ENCODE assay signal across 21 cellular contexts in the genomic region with DNA sequence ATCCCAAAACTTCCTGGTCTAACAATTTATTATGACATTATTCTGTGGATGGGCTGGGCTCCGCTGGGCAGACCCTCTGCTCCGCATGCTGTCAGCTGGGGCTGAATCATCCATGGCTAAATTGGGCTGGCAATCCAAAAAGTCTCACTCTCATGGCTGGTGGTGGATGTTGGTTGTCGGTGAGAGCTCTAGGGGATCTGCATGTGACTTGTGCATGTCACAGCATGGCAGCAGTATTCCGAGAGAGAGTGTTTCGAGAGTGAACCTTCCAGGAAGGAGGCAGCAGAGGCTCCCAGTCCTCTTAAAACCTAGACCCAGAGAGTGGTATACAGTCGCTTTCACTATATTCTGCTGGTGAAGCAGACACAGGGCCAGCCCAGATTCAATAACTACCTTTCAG. TPM values are rescaled to one million over a fixed set of nuclear protein-coding genes. Genes with fewer than 3 reads are reported as not detected.
DNase-seq lines count a peak whose midpoint lies in the region; ATAC-seq and TF ChIP-seq lines count a peak whose summit lies in the region.
"Had no signal": no experiment of that assay in that cellular context is flagged by ENCODE, and none has a peak within 500 bp of the region (broad histone marks: within the 10 kb centered on the region; RNA-seq: fewer than 3 reads in every experiment).

No MANE protein-coding gene starts in this region.

- peak overlapping the region; percentile 38 for H3K4me3 Mint-ChIP-seq in mesothelial cell of epicardium

- H3K27ac Mint-ChIP-seq in mesothelial cell of epicardium, result peak overlapping the region; percentile 76

- WGBS in esophagus squamous epithelium, 2 donors, result 52 to 68% methylated on average over 6 of the region's 6 CpGs
- WGBS in tibial nerve, 2 donors, result 65 to 68% methylated on average over 6 of the region's 6 CpGs

- DNase-seq in Right ventricle myocardium superior, result no peak
- DNase-seq in cardiac septum (ENCODE audit: low spot score), result no peak
- no peak for DNase-seq in esophagus squamous epithelium (lab: John Stamatoyannopoulos, UW)
- no peak for DNase-seq in mesothelial cell of epicardium (ENCODE audit: low spot score in 2 of 2, unreplicated experiment in 2 of 2)
- DNase-seq in tibial nerve (ENCODE audit: low spot score in 2 of 2), result no peak
- DNase-seq in HUDEP-2 (lab: John Stamatoyannopoulos, UW; ENCODE audit: unreplicated experiment in 76 of 76), result no peak
- DNase-seq in posterior vena cava (ENCODE audit: low spot score), result no peak
- DNase-seq: Caco-2, DMS79, HCEC 1CT, NCI-H146, NCI-H2227 treated with DMSO at 0.1 percent for 48 hours, NCI-H526, RPMI8226 had no signal

- H3K4me1 Mint-ChIP-seq in mesothelial cell of epicardium, result peaks cover 70% of the 10 kb centered on the region

- TF ChIP-seq CTCF in esophagus squamous epithelium (IDR thresholded peaks at IDR 0.05), result no peak
- no peak for TF ChIP-seq CTCF in mesothelial cell of epicardium (IDR thresholded peaks at IDR 0.05; ENCODE audit: unreplicated experiment)
- no peak for TF ChIP-seq CTCF in tibial nerve (IDR thresholded peaks at IDR 0.05)

- H3K9me3 Mint-ChIP-seq in mesothelial cell of epicardium, result peaks cover 4% of the 10 kb centered on the region

- TF ChIP-seq EP300 in tibial nerve (IDR thresholded peaks at IDR 0.05), result no peak

- H3K27me3 ChIP-seq in esophagus squamous epithelium (no peaks in the 10 kb centered on the region), tibial nerve (no peaks in the 10 kb centered on the region)

- ATAC-seq in Right ventricle myocardium superior (ENCODE audit: poor library complexity) (peak; percentile 57), GM19455 (IDR thresholded peaks at IDR 0.05; ENCODE audit: unreplicated experiment) (no peak)
- ATAC-seq: GM12878 had no signal

- H3K27me3 Mint-ChIP-seq in mesothelial cell of epicardium (ENCODE audit: low read depth), result no peaks in the 10 kb centered on the region

- H3K9me3 ChIP-seq in esophagus squamous epithelium, result no peaks in the 10 kb centered on the region
- H3K9me3 ChIP-seq in tibial nerve, result no peaks in the 10 kb centered on the region
- H3K9me3 ChIP-seq: Caco-2 had no signal

- TF ChIP-seq POLR2A in esophagus squamous epithelium (IDR thresholded peaks at IDR 0.05) (no peak), tibial nerve (IDR thresholded peaks at IDR 0.05) (no peak)

- peaks cover 0 to 47% (median 3%) of the 10 kb centered on the region in 3 donors for H3K4me1 ChIP-seq in esophagus squamous epithelium
- H3K4me1 ChIP-seq in tibial nerve, result peaks cover 0 to 51% (median 4%) of the 10 kb centered on the region in 4 donors

- intact Hi-C loops in Right ventricle myocardium superior (cut with DNase I), result no loop called here
- intact Hi-C loops in cardiac septum (cut with DNase I), result no loop called here
- intact Hi-C loops in esophagus squamous epithelium (cut with DNase I), result no loop called here
- intact Hi-C loops in posterior vena cava (cut with DNase I), result loop anchor here in 1 of 2 donors (10.0 kb wide), 1 partner anchor 283 kb away; no protein-coding TSS in a partner anchor

- H3K4me3 ChIP-seq in esophagus squamous epithelium (no peak overlapping the region), tibial nerve (peak overlapping the region in 1 of 4 donors; percentile 7)
- H3K4me3 ChIP-seq: GM12878 had no signal

- peaks cover 21% of the 10 kb centered on the region for H3K36me3 Mint-ChIP-seq in mesothelial cell of epicardium

- H3K27ac ChIP-seq in esophagus squamous epithelium, result peak overlapping the region in 3 of 4 donors; percentile 15 to 59 (median 53)
- H3K27ac ChIP-seq in tibial nerve, result peak overlapping the region; percentile 12 to 59 (median 36)
- H3K27ac ChIP-seq: 22Rv1, C4-2B had no signal

- H3K36me3 ChIP-seq in esophagus squamous epithelium, result no peaks in the 10 kb centered on the region
- no peaks in the 10 kb centered on the region for H3K36me3 ChIP-seq in tibial nerve

RNA-seq across cellular contexts. Expression of gene RARB, which starts 9.9 kb away (rescaled TPM):
- 19.4 TPM for total RNA-seq in Right ventricle myocardium superior
- 20.3 TPM for total RNA-seq in cardiac septum
- 1 to 10 TPM; 1.9 to 9.0 (median 3.5) TPM for total RNA-seq in esophagus squamous epithelium
- total RNA-seq in mesothelial cell of epicardium, result 106 to 117 TPM (median 117 TPM) in 3 replicates
- 10 to 100 TPM in 3 of 4 donors, 1 to 10 TPM in 1; 9.3 to 22.6 (median 15.1) TPM for total RNA-seq in tibial nerve
- total RNA-seq in posterior vena cava, result 1 to 10 TPM; 8.9 TPM
- total RNA-seq: G401, GM12878, HT-29, OCI-LY7 had no signal
